8 cellular contexts compared by ENCODE assay signal in the genomic region with DNA sequence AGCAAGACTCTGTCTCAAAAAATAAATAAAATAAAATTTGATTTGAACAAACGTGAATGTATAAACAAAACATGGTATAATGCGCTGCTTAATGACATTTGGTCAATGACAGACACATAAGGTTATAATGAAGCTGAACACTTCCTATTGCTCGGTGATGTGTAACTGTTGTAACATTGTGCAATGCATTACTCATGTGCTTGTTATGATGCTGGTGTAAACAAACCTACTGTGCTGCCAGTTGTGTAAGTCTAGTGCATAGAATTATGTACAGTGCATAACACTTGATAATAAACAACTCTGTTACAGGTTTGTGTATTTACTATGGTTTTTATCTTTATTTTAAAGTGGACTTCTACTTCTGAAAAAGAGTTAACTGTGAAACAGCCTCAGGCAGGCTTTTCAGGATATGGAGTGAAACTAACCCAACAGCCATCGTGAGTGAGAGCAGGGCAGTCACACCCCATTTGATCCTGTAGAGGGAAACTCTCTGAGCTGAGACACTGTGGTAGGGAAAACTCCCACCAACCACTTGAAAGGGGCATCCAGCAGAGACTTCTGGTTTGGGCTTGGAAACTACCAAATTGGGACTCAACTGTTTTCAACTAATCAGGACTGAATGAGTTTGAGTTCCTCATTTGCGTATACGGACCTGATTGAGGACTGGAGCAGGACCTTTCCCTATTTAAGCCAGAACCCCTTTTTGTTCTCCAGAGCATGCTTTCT. TPM values are rescaled to one million over a fixed set of nuclear protein-coding genes. Genes with fewer than 3 reads are reported as not detected.
DNase-seq lines count a peak whose midpoint lies in the region; ATAC-seq and TF ChIP-seq lines count a peak whose summit lies in the region.

No MANE protein-coding gene starts in this region.

- peak; percentile 59 for DNase-seq in AG04450 (ENCODE audit: low read depth, low spot score)
- peak; percentile 87 for DNase-seq in NCI-H2107 treated with DMSO at 0.1 percent for 48 hours (lab: John Stamatoyannopoulos, UW; ENCODE audit: unreplicated experiment)
- DNase-seq in Karpas-422: no peak
- DNase-seq in GM19240 (ENCODE audit: insufficient read length, low spot score): no peak
- DNase-seq in HAP-1 (ENCODE audit: low spot score in 2 of 2): no peak
- DNase-seq in left cardiac atrium: no peak

- H3K27ac ChIP-seq in AG04450 (ENCODE audit: low read depth, low read length): no peak overlapping the region
- H3K27ac ChIP-seq in Karpas-422 (ENCODE audit: low read length): no peak overlapping the region

- H3K4me2 ChIP-seq in Karpas-422 (ENCODE audit: low read depth, low read length, poor library complexity, severe bottlenecking): no peak overlapping the region

- peak; percentile 65 for ATAC-seq in GM21529 (IDR thresholded peaks at IDR 0.05; ENCODE audit: unreplicated experiment)
- peak; percentile 98 for ATAC-seq in esophagus mucosa
- no peak for ATAC-seq in left cardiac atrium

- in situ Hi-C loops in HAP-1 (cut with MboI; ENCODE audit: low sequenced_read_pairs): loop anchor here (25.0 kb wide), 1 partner anchor 686 kb away; no protein-coding TSS in a partner anchor

- no peak for TF ChIP-seq CTCF in AG04450 (IDR thresholded peaks at IDR 0.05; ENCODE audit: low read depth, low read length)

- POLR2A ChIA-PET in AG04450 (lab: Yijun Ruan, JAX): no interaction called here

- intact Hi-C loops in left cardiac atrium (cut with DNase I): no loop called here

- H4K20me1 ChIP-seq in Karpas-422 (ENCODE audit: insufficient read depth, low read depth, low read length): no peaks in the 10 kb centered on the region

- H3K4me1 ChIP-seq in Karpas-422 (ENCODE audit: low read length) (no peaks in the 10 kb centered on the region), HAP-1 (peaks cover 3% of the 10 kb centered on the region; the same call in 1 of the 2 replicates)

- H3K9ac ChIP-seq in Karpas-422 (ENCODE audit: low read length): no peak overlapping the region

- H3K36me3 ChIP-seq in Karpas-422 (ENCODE audit: insufficient read depth, low read length) (no peaks in the 10 kb centered on the region), HAP-1 (replicated peaks) (no peaks in the 10 kb centered on the region)

- H2AFZ ChIP-seq in Karpas-422 (ENCODE audit: low read length): no peak overlapping the region

- no peak overlapping the region for H3K4me3 ChIP-seq in AG04450 (ENCODE audit: low read depth, low read length)
- H3K4me3 ChIP-seq in Karpas-422 (ENCODE audit: low read length): no peak overlapping the region
- H3K4me3 ChIP-seq in HAP-1: no peak overlapping the region

- no peaks in the 10 kb centered on the region for H3K79me2 ChIP-seq in Karpas-422 (ENCODE audit: low read length)

- CTCF ChIA-PET in AG04450 (lab: Charles Lee): interaction anchor here (1.0 to 1.2 kb wide), 2 partner anchors 20 to 58 kb away, joined by 3 to 4 read pairs; no protein-coding TSS in a partner anchor

- no peaks in the 10 kb centered on the region for H3K9me2 ChIP-seq in Karpas-422 (replicated peaks; ENCODE audit: insufficient read depth, low read length)

- H3K27me3 ChIP-seq in AG04450 (ENCODE audit: control insufficient read depth, insufficient read depth, low read length) (peaks cover 2% of the 10 kb centered on the region), Karpas-422 (ENCODE audit: low read length) (no peaks in the 10 kb centered on the region; the same call in 1 of the 2 replicates), HAP-1 (ENCODE audit: low read depth) (no peaks in the 10 kb centered on the region)

- H3K9me3 ChIP-seq in AG04450 (ENCODE audit: control insufficient read depth, insufficient read depth, low read length) (no peaks in the 10 kb centered on the region; the same call in none of the 2 replicates), Karpas-422 (ENCODE audit: low read length) (peaks cover 6% of the 10 kb centered on the region; the same call in 1 of the 2 replicates), HAP-1 (peaks cover 2% of the 10 kb centered on the region; the same call in 1 of the 2 replicates)

RNA-seq across cellular contexts. Expression of a gene that starts 8.7 kb away (rescaled TPM):
- polyA plus RNA-seq in AG04450 (2011; rRNA removed): 25.7 and 35.6 TPM in 2 replicates
- polyA minus RNA-seq in AG04450 (2011; rRNA and poly(A)+ RNA removed): 25.0 and 27.3 TPM in 2 replicates
- 29.3 TPM for total RNA-seq in esophagus mucosa
- 85.5 and 102 TPM in 2 replicates for total RNA-seq in Karpas-422 (2014; rRNA removed; shearing (Covaris generic); ENCODE audit: low replicate concordance)
- 10 to 100 TPM; 43.0 to 43.1 TPM for total RNA-seq in left cardiac atrium

RNA-seq across cellular contexts. Expression of a gene that starts 53.1 kb away (rescaled TPM):
- 108 and 123 TPM in 2 replicates for polyA plus RNA-seq in AG04450 (2011; rRNA removed)
- 99.7 and 119 TPM in 2 replicates for polyA minus RNA-seq in AG04450 (2011; rRNA and poly(A)+ RNA removed)
- total RNA-seq in esophagus mucosa (24.0 TPM), left cardiac atrium (10 to 100 TPM; 17.6 to 19.3 TPM)
- 72.6 and 114 TPM in 2 replicates for total RNA-seq in Karpas-422 (2014; rRNA removed; shearing (Covaris generic); ENCODE audit: low replicate concordance)

RNA-seq across cellular contexts. Expression of a gene that starts 53.7 kb away (rescaled TPM):
- polyA plus RNA-seq in AG04450 (2011; rRNA removed): 116 and 122 TPM in 2 replicates
- 136 and 145 TPM in 2 replicates for polyA minus RNA-seq in AG04450 (2011; rRNA and poly(A)+ RNA removed)
- total RNA-seq in esophagus mucosa (45.6 TPM), left cardiac atrium (10 to 100 TPM; 41.4 to 55.7 TPM)
- 124 and 167 TPM in 2 replicates for total RNA-seq in Karpas-422 (2014; rRNA removed; shearing (Covaris generic); ENCODE audit: low replicate concordance)

Comparison
In these comparisons a context has a peak if more than half of its experiments do, and no peak if none do; other contexts are left out.
1. DNase-seq: peak in AG04450 (single experiment) and NCI-H2107 treated with DMSO at 0.1 percent for 48 hours (single experiment); none in Karpas-422 (single experiment), GM19240 (single experiment), HAP-1 (0 of 2) and left cardiac atrium (single experiment).
2. ATAC-seq: peak in GM21529 (single experiment) and esophagus mucosa (single experiment); none in left cardiac atrium (0 of 2).